3 cellular contexts compared by ENCODE assay signal in the genomic region with DNA sequence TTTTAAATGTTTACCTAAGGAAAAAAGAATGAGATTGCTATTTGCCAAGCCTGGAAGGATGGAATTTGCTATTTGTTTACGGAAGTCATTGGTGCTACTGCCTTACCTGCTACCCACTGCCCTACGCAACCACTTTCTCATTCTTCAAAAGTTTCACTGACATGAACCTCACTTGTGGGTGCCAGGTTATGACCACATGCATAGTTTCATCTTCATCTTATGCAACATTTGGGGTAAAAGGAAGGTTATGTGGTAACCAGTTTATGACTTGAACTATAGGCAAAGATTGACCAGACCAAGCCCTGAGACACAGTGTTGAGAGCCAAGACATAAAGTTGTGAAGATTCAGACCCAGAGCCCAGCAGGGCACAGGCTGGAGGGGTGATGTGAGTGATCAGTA.
TF ChIP-seq lines count a peak whose summit lies in the region.

No MANE protein-coding gene starts in this region.

TF ChIP-seq in A549, 52 proteins besides CTCF, POLR2A, EP300 and RAD21:
- TF ChIP-seq CEBPB (IDR thresholded peaks at IDR 0.05) (peak in 1 of 2 experiments; percentile 58; a peak in 2 of 4 replicates), ATOH8 (CRISPR knock-in tag; IDR thresholded peaks at IDR 0.05; ENCODE audit: low read depth) (no peak), ESRRA (IDR thresholded peaks at IDR 0.05; ENCODE audit: borderline replicate concordance, low read length) (no peak)

TF ChIP-seq in IMR-90, 13 proteins besides CTCF, POLR2A, EP300 and RAD21:
- TF ChIP-seq NFE2L2 (IDR thresholded peaks at IDR 0.05; ENCODE audit: low read depth, low read length) (no peak), SMC3 (IDR thresholded peaks at IDR 0.05; ENCODE audit: low read depth, low read length) (no peak), CEBPB (IDR thresholded peaks at IDR 0.05; ENCODE audit: low read depth, low read length) (0 out of 2 replicates have a peak, but pooled peaks have one; percentile 12), BHLHE40 (IDR thresholded peaks at IDR 0.05; ENCODE audit: low read depth, low read length) (no peak), MAFK (IDR thresholded peaks at IDR 0.05; ENCODE audit: low read depth, low read length) (no peak)

TF ChIP-seq in HepG2, 621 proteins besides CTCF, POLR2A, EP300 and RAD21:
- TF ChIP-seq XBP1 (CRISPR knock-in tag; IDR thresholded peaks at IDR 0.05): no peak
- TF ChIP-seq BCL6 (CRISPR knock-in tag; IDR thresholded peaks at IDR 0.05): peak; percentile 46
- peak; percentile 64 for TF ChIP-seq RARA (CRISPR knock-in tag; IDR thresholded peaks at IDR 0.05)
TF ChIP-seq in HepG2: peak in this region for 2.
